In genomic region chr19:35557539-35558399, GRCh38 we compare ENCODE assay signal across 2 cellular contexts.
A peak's percentile ranks its signal among the peaks of the same experiment; 100 is the strongest.
TF ChIP-seq lines count a peak whose summit lies in the region.

No MANE protein-coding gene starts in this region.

TF ChIP-seq in SK-N-SH, 30 proteins besides CTCF, POLR2A, EP300 and RAD21:
- TF ChIP-seq FOXJ3 (CRISPR knock-in tag; IDR thresholded peaks at IDR 0.05), result no peak
- peak; percentile 25; the same call in 1 of the 2 replicates for TF ChIP-seq NRF1 (IDR thresholded peaks at IDR 0.05; ENCODE audit: low read depth, low read length)

TF ChIP-seq in GM12878, 131 proteins besides CTCF, POLR2A, EP300 and RAD21:
- TF ChIP-seq GABPA (IDR thresholded peaks at IDR 0.05; ENCODE audit: low read depth), result no peak
- 0 out of 2 replicates have a peak, but pooled peaks have one; percentile 70 for TF ChIP-seq NFXL1 (IDR thresholded peaks at IDR 0.05; ENCODE audit: borderline replicate concordance)
